11 cellular contexts compared by ENCODE assay signal in the genomic region with DNA sequence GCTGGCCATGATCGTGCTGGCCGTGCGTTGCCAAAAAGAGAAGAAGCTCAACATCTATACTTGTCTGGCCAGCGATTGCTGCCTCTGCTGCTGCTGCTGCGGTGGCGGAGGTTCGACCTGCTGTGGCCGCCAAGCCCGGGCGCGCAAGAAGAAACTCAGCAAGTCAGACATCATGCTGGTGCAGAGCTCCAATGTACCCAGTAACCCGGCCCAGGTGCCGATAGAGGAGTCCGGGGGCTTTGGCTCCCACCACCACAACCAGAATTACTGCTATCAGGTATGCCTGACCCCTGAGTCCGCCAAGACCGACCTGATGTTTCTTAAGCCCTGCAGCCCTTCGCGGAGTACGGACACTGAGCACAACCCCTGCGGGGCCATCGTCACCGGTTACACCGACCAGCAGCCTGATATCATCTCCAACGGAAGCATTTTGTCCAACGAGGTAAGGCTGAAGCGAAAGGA. TPM values are rescaled to one million over a fixed set of nuclear protein-coding genes. Genes with fewer than 3 reads are reported as not detected.
DNase-seq lines count a peak whose midpoint lies in the region; ATAC-seq, FAIRE-seq and TF ChIP-seq lines count a peak whose summit lies in the region.
"Had no signal": no experiment of that assay in that cellular context is flagged by ENCODE, and none has a peak within 500 bp of the region (broad histone marks: within the 10 kb centered on the region; RNA-seq: fewer than 3 reads in every experiment).

No MANE protein-coding gene starts in this region.

- H3K4me1 ChIP-seq in smooth muscle cell (ENCODE audit: low read depth), result peaks cover 4% of the 10 kb centered on the region

- peak overlapping the region; percentile 98 for H3K4me2 ChIP-seq in smooth muscle cell

- no peak for TF ChIP-seq POLR2A in GM12892 (IDR thresholded peaks at IDR 0.05; ENCODE audit: low read depth, low read length)

- H3K36me3 ChIP-seq in smooth muscle cell (ENCODE audit: low read depth), result no peaks in the 10 kb centered on the region
- H3K36me3 ChIP-seq: transverse colon had no signal

- H3K27me3 ChIP-seq in smooth muscle cell (ENCODE audit: low read depth), result no peaks in the 10 kb centered on the region

- H4K20me1 ChIP-seq in smooth muscle cell (ENCODE audit: low read depth), result peaks cover 56% of the 10 kb centered on the region

- no peaks in the 10 kb centered on the region for H3F3A ChIP-seq in smooth muscle cell (ENCODE audit: low read depth)

- no peaks in the 10 kb centered on the region for H3K9me3 ChIP-seq in smooth muscle cell (replicated peaks; ENCODE audit: low read depth)
- H3K9me3 ChIP-seq: transverse colon had no signal

- peak overlapping the region; percentile 62 for H3K4me3 ChIP-seq in iPS-11a (ENCODE audit: low read depth, low read length)
- H3K4me3 ChIP-seq in smooth muscle cell, result peak overlapping the region; percentile 86

- DNase-seq in NCI-H1417 (lab: John Stamatoyannopoulos, UW) (peak in 2 of 3 experiments; percentile 51 to 69), NCI-H1417 treated with DMSO at 0.1 percent for 48 hours (lab: John Stamatoyannopoulos, UW) (no peak), smooth muscle cell (lab: John Stamatoyannopoulos, UW; ENCODE audit: unreplicated experiment) (peak; percentile 31), medulla oblongata (ENCODE audit: extremely low spot score) (no peak), GM12892 (ENCODE audit: insufficient read length) (no peak)
- DNase-seq: activated CD4-positive, CD25-positive, alpha-beta regulatory T cell; effector memory CD8-positive, alpha-beta T cell; transverse colon had no signal

- peak overlapping the region; percentile 42 for H2AFZ ChIP-seq in smooth muscle cell (ENCODE audit: low read depth)

- H3K79me2 ChIP-seq in smooth muscle cell (ENCODE audit: low read depth), result peaks cover 82% of the 10 kb centered on the region

- no peak for TF ChIP-seq CTCF in smooth muscle cell (IDR thresholded peaks at IDR 0.05; ENCODE audit: borderline replicate concordance, insufficient read depth, poor library complexity, severe bottlenecking)

- H3K27ac ChIP-seq in angular gyrus (ENCODE audit: low read depth, low read length), result peak overlapping the region; percentile 91
- no peak overlapping the region for H3K27ac ChIP-seq in smooth muscle cell (ENCODE audit: low read depth)
- H3K27ac ChIP-seq: transverse colon had no signal

- ATAC-seq in HG03139 (IDR thresholded peaks at IDR 0.05; ENCODE audit: unreplicated experiment), result no peak
- ATAC-seq: effector memory CD8-positive, alpha-beta T cell had no signal

- WGBS in smooth muscle cell (ENCODE audit: low lambda C conversion rate), result under 1% methylated on average over 26 of the region's 26 CpGs

- peak overlapping the region; percentile 5 for H3K9ac ChIP-seq in smooth muscle cell (ENCODE audit: low read depth)

- FAIRE-seq in GM12892 (lab: Jason Lieb, UNC), result no peak

RNA-seq across cellular contexts. Expression of gene PCDH10, which starts 3.3 kb away (rescaled TPM):
- total RNA-seq in smooth muscle cell, result 103 and 126 TPM in 2 replicates
- 63.1 and 129 TPM in 2 replicates for polyA plus RNA-seq in smooth muscle cell
- not detected for polyA plus RNA-seq in GM12892 (2012; ENCODE audit: missing spikeins)

Comparison
In these comparisons a context has a peak if more than half of its experiments do, and no peak if none do; other contexts are left out.
1. DNase-seq: peak in NCI-H1417 (2 of 3) and smooth muscle cell (single experiment); none in NCI-H1417 treated with DMSO at 0.1 percent for 48 hours (single experiment), medulla oblongata (single experiment) and GM12892 (single experiment).